Comparison of ENCODE assay signal across 31 cellular contexts in the genomic region with DNA sequence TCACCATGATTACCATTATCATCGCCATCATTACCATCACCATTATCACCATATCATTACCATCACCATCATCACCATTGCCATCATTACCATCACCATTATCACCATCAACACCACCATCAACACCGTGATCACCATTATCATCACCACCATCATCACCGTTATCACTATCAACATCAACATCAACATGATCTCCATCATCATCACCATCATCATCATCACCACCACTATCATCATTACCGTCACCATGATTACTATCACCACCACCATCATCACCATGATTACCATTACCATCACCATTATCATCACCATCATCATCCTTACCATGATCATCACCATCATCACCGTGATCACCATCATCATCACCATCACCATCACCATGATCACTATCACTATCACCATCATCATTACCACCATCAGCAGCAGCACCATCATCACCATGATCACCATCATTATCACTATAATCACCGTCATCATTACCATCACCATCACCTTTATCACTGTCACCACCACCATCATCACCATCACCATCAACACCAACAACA.
"Had no signal": no experiment of that assay in that cellular context is flagged by ENCODE, and none has a peak within 500 bp of the region (broad histone marks: within the 10 kb centered on the region; RNA-seq: fewer than 3 reads in every experiment).

No MANE protein-coding gene starts in this region.

- H3K27ac Mint-ChIP-seq: naive thymus-derived CD8-positive, alpha-beta T cell; natural killer cell treated with Interleukin-12 subunit alpha and Interleukin-12 subunit beta and Interleukin-15 and Interleukin-18, amount 100 ng/mL, for 72 hours; nephron progenitor cell; progenitor cell of endocrine pancreas; stimulated activated memory B cell treated with anti-CD40 and anti-IgM and Interleukin-4, amounts not matched to agents 10 μg/mL and 1 μg/mL and 100 μg/mL, for 72 hours; stimulated activated naive CD8-positive, alpha-beta T cell treated with anti-CD3 and anti-CD28 coated beads, Interleukin-15, amount 100 ng/mL, for 72 hours; type B pancreatic cell had no signal

- H3K4me1 ChIP-seq: parathyroid adenoma, psoas muscle, spleen, suprapubic skin, testis, tibial artery, transverse colon, upper lobe of right lung, vagina had no signal

- H3K9me3 Mint-ChIP-seq: naive thymus-derived CD8-positive, alpha-beta T cell; natural killer cell treated with Interleukin-12 subunit alpha and Interleukin-12 subunit beta and Interleukin-15 and Interleukin-18, amount 100 ng/mL, for 72 hours; nephron progenitor cell; neural crest cell; stimulated activated naive CD8-positive, alpha-beta T cell treated with anti-CD3 and anti-CD28 coated beads, Interleukin-15, amount 100 ng/mL, for 72 hours; type B pancreatic cell had no signal

- H3K9me3 ChIP-seq: ovary, psoas muscle, spleen, suprapubic skin, testis, tibial artery, transverse colon, upper lobe of right lung, vagina had no signal

- H3K27me3 Mint-ChIP-seq: stimulated activated memory B cell treated with anti-CD40 and anti-IgM and Interleukin-4, amounts not matched to agents 10 μg/mL and 1 μg/mL and 100 μg/mL, for 72 hours; stimulated activated naive CD8-positive, alpha-beta T cell treated with anti-CD3 and anti-CD28 coated beads, Interleukin-15, amount 100 ng/mL, for 72 hours had no signal

- ATAC-seq: naive thymus-derived CD8-positive, alpha-beta T cell; natural killer cell treated with Interleukin-12 subunit alpha and Interleukin-12 subunit beta and Interleukin-15 and Interleukin-18, amount 100 ng/mL, for 72 hours; psoas muscle; right cardiac atrium; sciatic nerve; stimulated activated memory B cell treated with anti-CD40 and anti-IgM and Interleukin-4, amounts not matched to agents 10 μg/mL and 1 μg/mL and 100 μg/mL, for 72 hours; stimulated activated naive CD8-positive, alpha-beta T cell treated with anti-CD3 and anti-CD28 coated beads, Interleukin-15, amount 100 ng/mL, for 72 hours; stimulated activated naive CD8-positive, alpha-beta T cell treated with anti-CD3 and anti-CD28 coated beads, Interleukin-15, Interleukin-2, amounts not matched to agents 100 U/mL and 50 U/mL, for 24 hours; upper lobe of right lung had no signal

- H3K9ac ChIP-seq: parathyroid adenoma had no signal

- H3K4me3 ChIP-seq: ovary, psoas muscle, skin epidermis, smooth muscle cell, spleen, suprapubic skin, testis, tibial artery, transverse colon, upper lobe of right lung, vagina had no signal

- H2AFZ ChIP-seq: parathyroid adenoma had no signal

- H3K36me3 Mint-ChIP-seq: naive thymus-derived CD8-positive, alpha-beta T cell; natural killer cell treated with Interleukin-12 subunit alpha and Interleukin-12 subunit beta and Interleukin-15 and Interleukin-18, amount 100 ng/mL, for 72 hours; stimulated activated memory B cell treated with anti-CD40 and anti-IgM and Interleukin-4, amounts not matched to agents 10 μg/mL and 1 μg/mL and 100 μg/mL, for 72 hours; type B pancreatic cell had no signal

- H3K4me1 Mint-ChIP-seq: naive thymus-derived CD8-positive, alpha-beta T cell; stimulated activated memory B cell treated with anti-CD40 and anti-IgM and Interleukin-4, amounts not matched to agents 10 μg/mL and 1 μg/mL and 100 μg/mL, for 72 hours; stimulated activated naive CD8-positive, alpha-beta T cell treated with anti-CD3 and anti-CD28 coated beads, Interleukin-15, amount 100 ng/mL, for 72 hours had no signal

- H3K4me3 Mint-ChIP-seq: naive thymus-derived CD8-positive, alpha-beta T cell; natural killer cell treated with Interleukin-12 subunit alpha and Interleukin-12 subunit beta and Interleukin-15 and Interleukin-18, amount 100 ng/mL, for 72 hours; nephron progenitor cell; neural crest cell; stimulated activated memory B cell treated with anti-CD40 and anti-IgM and Interleukin-4, amounts not matched to agents 10 μg/mL and 1 μg/mL and 100 μg/mL, for 72 hours; stimulated activated naive CD8-positive, alpha-beta T cell treated with anti-CD3 and anti-CD28 coated beads, Interleukin-15, amount 100 ng/mL, for 72 hours; type B pancreatic cell had no signal

- H3K79me2 ChIP-seq: parathyroid adenoma had no signal

- H3K4me2 ChIP-seq: smooth muscle cell had no signal

- H3K36me3 ChIP-seq: ovary, spleen, suprapubic skin, tibial artery, transverse colon, upper lobe of right lung, vagina had no signal

- H3K27ac ChIP-seq: ovary, parathyroid adenoma, psoas muscle, skin epidermis, spleen, suprapubic skin, testis, tibial artery, transverse colon, upper lobe of right lung, vagina had no signal

- H3K27me3 ChIP-seq: ovary, testis, transverse colon, vagina had no signal

- DNase-seq: naive thymus-derived CD8-positive, alpha-beta T cell; nephron progenitor cell; occipital lobe; right cardiac atrium; spleen; stimulated activated CD4-positive, alpha-beta T cell treated with anti-CD3 and anti-CD28 coated beads, Interleukin-12 subunit alpha, Interleukin-12 subunit beta, amount 100 ng/mL, for 4 hours; stimulated activated CD4-positive, alpha-beta T cell treated with anti-CD3 and anti-CD28 coated beads, Interleukin-1b, Interleukin-23, amount 100 ng/mL, for 48 hours; stimulated activated CD4-positive, alpha-beta T cell treated with anti-CD3 and anti-CD28 coated beads, Interleukin-4, amount 100 ng/mL, for 1 hour; stimulated activated CD4-positive, alpha-beta T cell treated with anti-CD3 and anti-CD28 coated beads, Interleukin-4, amount 100 ng/mL, for 4 hours; stimulated activated CD8-positive, alpha-beta memory T cell treated with anti-CD3 and anti-CD28 coated beads, Interleukin-4, amount 100 ng/mL, for 48 hours; stimulated activated naive CD4-positive, alpha-beta T cell; stimulated activated naive CD8-positive, alpha-beta T cell treated with anti-CD3 and anti-CD28 coated beads, Interleukin-15, amount 100 ng/mL, for 72 hours; stimulated activated naive CD8-positive, alpha-beta T cell treated with anti-CD3 and anti-CD28 coated beads, Interleukin-15, Interleukin-2, amounts not matched to agents 100 U/mL and 50 U/mL, for 24 hours; substantia nigra; testis; transverse colon had no signal
